1 cellular context compared by ENCODE assay signal in the genomic region with DNA sequence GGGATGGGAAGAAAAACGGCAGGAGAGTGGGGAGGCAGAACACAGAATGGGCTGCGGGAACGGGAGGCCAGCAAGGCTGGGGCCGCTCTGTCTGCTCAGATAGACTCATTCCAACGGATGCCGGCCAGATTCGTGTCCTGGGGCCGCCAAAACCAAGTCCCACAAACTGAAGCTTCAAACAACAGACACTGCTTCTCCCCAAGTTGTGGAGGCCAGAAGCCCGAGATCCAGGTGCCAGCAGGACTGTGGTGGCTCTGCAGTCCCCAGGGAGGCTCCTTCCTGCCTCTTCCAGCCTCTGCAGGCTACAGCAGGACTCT.
TF ChIP-seq lines count a peak whose summit lies in the region.

No MANE protein-coding gene starts in this region.

TF ChIP-seq in H1, 55 proteins besides CTCF, POLR2A, EP300 and RAD21:
- no peak for TF ChIP-seq CBX5 (IDR thresholded peaks at IDR 0.05; ENCODE audit: low read depth, low read length)
- TF ChIP-seq TBP (IDR thresholded peaks at IDR 0.05; ENCODE audit: low read depth, low read length) = no peak
- TF ChIP-seq, protein P1, sequence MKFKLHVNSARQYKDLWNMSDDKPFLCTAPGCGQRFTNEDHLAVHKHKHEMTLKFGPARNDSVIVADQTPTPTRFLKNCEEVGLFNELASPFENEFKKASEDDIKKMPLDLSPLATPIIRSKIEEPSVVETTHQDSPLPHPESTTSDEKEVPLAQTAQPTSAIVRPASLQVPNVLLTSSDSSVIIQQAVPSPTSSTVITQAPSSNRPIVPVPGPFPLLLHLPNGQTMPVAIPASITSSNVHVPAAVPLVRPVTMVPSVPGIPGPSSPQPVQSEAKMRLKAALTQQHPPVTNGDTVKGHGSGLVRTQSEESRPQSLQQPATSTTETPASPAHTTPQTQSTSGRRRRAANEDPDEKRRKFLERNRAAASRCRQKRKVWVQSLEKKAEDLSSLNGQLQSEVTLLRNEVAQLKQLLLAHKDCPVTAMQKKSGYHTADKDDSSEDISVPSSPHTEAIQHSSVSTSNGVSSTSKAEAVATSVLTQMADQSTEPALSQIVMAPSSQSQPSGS (IDR thresholded peaks at IDR 0.05; ENCODE audit: low read length) = no peak
- no peak for TF ChIP-seq GTF2F1 (IDR thresholded peaks at IDR 0.05; ENCODE audit: borderline replicate concordance, low read depth, low read length)
- TF ChIP-seq SP1 (IDR thresholded peaks at IDR 0.05; ENCODE audit: low read depth, low read length) = no peak
- TF ChIP-seq TAF7 (optimal IDR thresholded peaks at IDR 0.05; ENCODE audit: borderline replicate concordance, low read depth, low read length) = no peak
- TF ChIP-seq CHD1 (IDR thresholded peaks at IDR 0.05; ENCODE audit: low read depth, low read length) = no peak
- TF ChIP-seq MAX (IDR thresholded peaks at IDR 0.05) = no peak
- TF ChIP-seq RNF2 (IDR thresholded peaks at IDR 0.05; ENCODE audit: borderline replicate concordance, low read depth, low read length, missing control alignments, poor library complexity, severe bottlenecking) = no peak
- no peak for TF ChIP-seq GABPA (IDR thresholded peaks at IDR 0.05; ENCODE audit: borderline replicate concordance, insufficient read depth, low read length)
- no peak for TF ChIP-seq PHF8 (conservative IDR thresholded peaks at IDR 0.05; ENCODE audit: low read depth, low read length)
- no peak for TF ChIP-seq HDAC6 (IDR thresholded peaks at IDR 0.05; ENCODE audit: low read depth, low read length)
